Comparison of ENCODE assay signal across 25 cellular contexts in the genomic region with DNA sequence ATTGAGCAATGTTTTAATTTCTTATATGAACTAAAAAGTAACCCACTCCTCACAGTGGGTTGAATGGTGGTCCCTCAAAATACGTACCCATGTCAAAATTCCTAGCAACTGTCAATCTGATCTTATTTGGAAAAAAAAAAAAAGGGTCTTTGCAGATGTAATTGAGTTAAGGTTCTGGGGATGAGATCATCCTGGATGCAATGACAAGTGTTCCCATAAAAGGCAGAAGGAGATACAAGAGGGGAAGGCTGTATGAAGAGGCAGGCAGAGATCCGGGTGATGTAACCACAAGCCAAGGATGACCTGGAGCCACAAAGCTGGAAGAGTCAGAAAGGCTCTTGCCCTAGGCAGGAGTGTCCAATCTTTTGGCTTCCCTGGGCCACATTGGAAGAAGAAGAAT.
"Had no signal": no experiment of that assay in that cellular context is flagged by ENCODE, and none has a peak within 500 bp of the region (broad histone marks: within the 10 kb centered on the region; RNA-seq: fewer than 3 reads in every experiment).

No MANE protein-coding gene starts in this region.

- H3K4me2 ChIP-seq: neural progenitor cell had no signal

- H3K9ac ChIP-seq: neural progenitor cell had no signal

- H3K9me3 ChIP-seq: adrenal gland, ascending aorta, right lobe of liver, thoracic aorta, upper lobe of left lung had no signal

- H3K9me3 Mint-ChIP-seq: activated T-cell treated with anti-CD3 and anti-CD28 coated beads, Interleukin-2, amount 50 U/mL, for 24 hours; activated T-helper 17 cell treated with anti-CD3 and anti-CD28 coated beads, Interleukin-2, amount 50 U/mL, for 72 hours; neural progenitor cell; stimulated activated naive B cell treated with anti-CD40 and anti-IgM and Interleukin-4, amounts not matched to agents 10 μg/mL and 1 μg/mL and 100 μg/mL, for 72 hours had no signal

- H2AFZ ChIP-seq: neural progenitor cell had no signal

- H3K36me3 Mint-ChIP-seq: activated naive CD8-positive, alpha-beta T cell; naive thymus-derived CD4-positive, alpha-beta T cell; neural progenitor cell; stimulated activated naive B cell treated with anti-CD40 and anti-IgM and Interleukin-4, amounts not matched to agents 10 μg/mL and 1 μg/mL and 100 μg/mL, for 72 hours; WTC11 had no signal

- H3K4me3 ChIP-seq: adrenal gland, ascending aorta, esophagus muscularis mucosa, gastroesophageal sphincter, neural progenitor cell, right lobe of liver, thoracic aorta, upper lobe of left lung had no signal

- H3K27me3 ChIP-seq: adrenal gland, ascending aorta, esophagus muscularis mucosa, gastroesophageal sphincter, neural progenitor cell, right lobe of liver, upper lobe of left lung had no signal

- ATAC-seq: activated T-helper 17 cell treated with anti-CD3 and anti-CD28 coated beads, Interleukin-2, amount 50 U/mL, for 72 hours; gastroesophageal sphincter; left colon; naive thymus-derived CD4-positive, alpha-beta T cell; right lobe of liver; stimulated activated naive B cell treated with anti-CD40 and anti-IgM and Interleukin-4, amounts not matched to agents 10 μg/mL and 1 μg/mL and 100 μg/mL, for 72 hours; WTC11 had no signal

- H3K27me3 Mint-ChIP-seq: stimulated activated naive B cell treated with anti-CD40 and anti-IgM and Interleukin-4, amounts not matched to agents 10 μg/mL and 1 μg/mL and 100 μg/mL, for 72 hours had no signal

- H3K4me1 Mint-ChIP-seq: activated T-helper 17 cell treated with anti-CD3 and anti-CD28 coated beads, Interleukin-2, amount 50 U/mL, for 72 hours; naive thymus-derived CD4-positive, alpha-beta T cell; neural progenitor cell; stimulated activated naive B cell treated with anti-CD40 and anti-IgM and Interleukin-4, amounts not matched to agents 10 μg/mL and 1 μg/mL and 100 μg/mL, for 72 hours; WTC11 had no signal

- DNase-seq: activated CD8-positive, alpha-beta memory T cell treated with anti-CD3 and anti-CD28 coated beads for 24 hours; activated CD8-positive, alpha-beta memory T cell treated with anti-CD3 and anti-CD28 coated beads, Interleukin-2, amount 50 U/mL, for 4 hours; activated naive CD4-positive, alpha-beta T cell; activated T-cell treated with anti-CD3 and anti-CD28 coated beads, Interleukin-2, amount 50 U/mL, for 24 hours; adrenal gland; central memory CD4-positive, alpha-beta T cell; effector memory CD4-positive, alpha-beta T cell; left colon; naive thymus-derived CD4-positive, alpha-beta T cell; posterior cingulate gyrus; right lobe of liver; small intestine; stimulated activated CD4-positive, alpha-beta T cell treated with anti-CD3 and anti-CD28 coated beads, Interleukin-15, amount 100 ng/mL, for 24 hours; stimulated activated CD8-positive, alpha-beta memory T cell treated with anti-CD3 and anti-CD28 coated beads, Interleukin-4, amount 100 ng/mL, for 48 hours; stimulated activated naive B cell treated with anti-CD40 and anti-IgM and Interleukin-4, amounts not matched to agents 10 μg/mL and 1 μg/mL and 100 μg/mL, for 72 hours; T-helper 9 cell; upper lobe of left lung had no signal

- H3K27ac ChIP-seq: adrenal gland, ascending aorta, esophagus muscularis mucosa, gastroesophageal sphincter, neural progenitor cell, right lobe of liver, thoracic aorta, upper lobe of left lung had no signal

- H3K4me1 ChIP-seq: adrenal gland, ascending aorta, esophagus muscularis mucosa, gastroesophageal sphincter, neural progenitor cell, right lobe of liver, upper lobe of left lung had no signal

- H3K27ac Mint-ChIP-seq: activated naive CD8-positive, alpha-beta T cell; activated T-cell treated with anti-CD3 and anti-CD28 coated beads, Interleukin-2, amount 50 U/mL, for 24 hours; activated T-helper 17 cell treated with anti-CD3 and anti-CD28 coated beads, Interleukin-2, amount 50 U/mL, for 72 hours; naive thymus-derived CD4-positive, alpha-beta T cell; neural progenitor cell; stimulated activated naive B cell treated with anti-CD40 and anti-IgM and Interleukin-4, amounts not matched to agents 10 μg/mL and 1 μg/mL and 100 μg/mL, for 72 hours; WTC11 had no signal

- H3K36me3 ChIP-seq: adrenal gland, ascending aorta, esophagus muscularis mucosa, gastroesophageal sphincter, right lobe of liver, thoracic aorta, upper lobe of left lung had no signal

- H3K4me3 Mint-ChIP-seq: activated naive CD8-positive, alpha-beta T cell; activated T-cell treated with anti-CD3 and anti-CD28 coated beads, Interleukin-2, amount 50 U/mL, for 24 hours; activated T-helper 17 cell treated with anti-CD3 and anti-CD28 coated beads, Interleukin-2, amount 50 U/mL, for 72 hours; naive thymus-derived CD4-positive, alpha-beta T cell; neural progenitor cell; stimulated activated naive B cell treated with anti-CD40 and anti-IgM and Interleukin-4, amounts not matched to agents 10 μg/mL and 1 μg/mL and 100 μg/mL, for 72 hours; WTC11 had no signal
